In the genomic region with DNA sequence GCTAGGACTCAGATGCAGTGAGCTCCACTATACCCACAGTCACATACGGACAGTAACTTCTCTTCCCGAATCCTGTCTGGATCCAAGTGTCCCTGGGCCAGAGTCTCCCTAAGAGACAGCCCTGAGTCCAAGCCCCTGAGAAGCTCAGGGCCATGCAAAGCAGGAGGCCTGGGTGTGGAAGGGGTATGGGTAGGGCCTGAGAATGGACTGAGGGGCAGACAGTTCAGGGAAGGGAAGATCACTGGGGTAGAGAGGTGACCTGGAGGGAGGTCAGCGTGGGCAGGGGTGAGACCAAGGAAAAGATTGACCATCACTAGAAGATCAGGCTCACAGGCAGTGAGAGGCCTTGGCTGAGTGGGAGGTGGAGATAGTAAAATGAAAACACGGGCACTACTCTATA, we compare ENCODE assay signal across 1 cellular context.
TF ChIP-seq lines count a peak whose summit lies in the region.

No MANE protein-coding gene starts in this region.

TF ChIP-seq in IMR-90, 13 proteins besides CTCF, POLR2A, EP300 and RAD21:
- TF ChIP-seq, protein P1, sequence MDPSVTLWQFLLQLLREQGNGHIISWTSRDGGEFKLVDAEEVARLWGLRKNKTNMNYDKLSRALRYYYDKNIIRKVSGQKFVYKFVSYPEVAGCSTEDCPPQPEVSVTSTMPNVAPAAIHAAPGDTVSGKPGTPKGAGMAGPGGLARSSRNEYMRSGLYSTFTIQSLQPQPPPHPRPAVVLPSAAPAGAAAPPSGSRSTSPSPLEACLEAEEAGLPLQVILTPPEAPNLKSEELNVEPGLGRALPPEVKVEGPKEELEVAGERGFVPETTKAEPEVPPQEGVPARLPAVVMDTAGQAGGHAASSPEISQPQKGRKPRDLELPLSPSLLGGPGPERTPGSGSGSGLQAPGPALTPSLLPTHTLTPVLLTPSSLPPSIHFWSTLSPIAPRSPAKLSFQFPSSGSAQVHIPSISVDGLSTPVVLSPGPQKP (IDR thresholded peaks at IDR 0.05; ENCODE audit: borderline replicate concordance, low read depth, low read length), result no peak
- TF ChIP-seq, protein P2, sequence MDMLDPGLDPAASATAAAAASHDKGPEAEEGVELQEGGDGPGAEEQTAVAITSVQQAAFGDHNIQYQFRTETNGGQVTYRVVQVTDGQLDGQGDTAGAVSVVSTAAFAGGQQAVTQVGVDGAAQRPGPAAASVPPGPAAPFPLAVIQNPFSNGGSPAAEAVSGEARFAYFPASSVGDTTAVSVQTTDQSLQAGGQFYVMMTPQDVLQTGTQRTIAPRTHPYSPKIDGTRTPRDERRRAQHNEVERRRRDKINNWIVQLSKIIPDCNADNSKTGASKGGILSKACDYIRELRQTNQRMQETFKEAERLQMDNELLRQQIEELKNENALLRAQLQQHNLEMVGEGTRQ (IDR thresholded peaks at IDR 0.05; ENCODE audit: low read depth, low read length), result no peak
- TF ChIP-seq FOS (IDR thresholded peaks at IDR 0.05; ENCODE audit: low read depth, low read length) (no peak), RCOR1 (IDR thresholded peaks at IDR 0.05; ENCODE audit: insufficient replicate concordance, low read length) (no peak), MAZ (IDR thresholded peaks at IDR 0.05; ENCODE audit: borderline replicate concordance, low read depth, low read length) (no peak), RFX5 (IDR thresholded peaks at IDR 0.05; ENCODE audit: low read depth, low read length) (no peak), CHD1 (IDR thresholded peaks at IDR 0.05; ENCODE audit: low read depth, low read length) (no peak)
